ENCODE assay signal across 7 cellular contexts in genomic region chr20:54126328-54126727, GRCh38. TPM values are rescaled to one million over a fixed set of nuclear protein-coding genes. Genes with fewer than 3 reads are reported as not detected.
A peak's percentile ranks its signal among the peaks of the same experiment; 100 is the strongest.
DNase-seq lines count a peak whose midpoint lies in the region; ATAC-seq, FAIRE-seq and TF ChIP-seq lines count a peak whose summit lies in the region.
"Not testable (repeated sequence)": the region's sequence is repeated elsewhere in the genome, so short reads cannot be mapped to it uniquely, and the experiment has no call there.
"Had no signal": no experiment of that assay in that cellular context is flagged by ENCODE, and none has a peak within 500 bp of the region (broad histone marks: within the 10 kb centered on the region; RNA-seq: fewer than 3 reads in every experiment).

No MANE protein-coding gene starts in this region.

- not testable (repeated sequence) for ATAC-seq in A549, HCT116, foreskin keratinocyte

- H3K79me2 ChIP-seq in HCT116 (ENCODE audit: insufficient read depth, low read length); astrocyte (ENCODE audit: insufficient read depth, low read length); trophoblast cell (ENCODE audit: control insufficient read depth, insufficient read depth, low read length, poor library complexity): not testable (repeated sequence)

- FAIRE-seq in A549 (lab: Jason Lieb, UNC); astrocyte (lab: Jason Lieb, UNC): not testable (repeated sequence)

- H3K4me2 ChIP-seq in A549; HCT116 (ENCODE audit: low read length); astrocyte (ENCODE audit: low read length); trophoblast cell (ENCODE audit: low read length): not testable (repeated sequence)

- TF ChIP-seq RAD21 in A549 (conservative IDR thresholded peaks at IDR 0.05 in 1 of 2, IDR thresholded peaks at IDR 0.05 in 1 of 2); HCT116 (IDR thresholded peaks at IDR 0.05; ENCODE audit: low read depth): not testable (repeated sequence)

- H3K27ac ChIP-seq in A549: peak overlapping the region; percentile 96 to 98
- not testable (repeated sequence) for H3K27ac ChIP-seq in HCT116 (ENCODE audit: low read depth, low read length); astrocyte (ENCODE audit: low read depth, low read length); trophoblast cell (ENCODE audit: low read depth, low read length)
- H3K27ac ChIP-seq in foreskin keratinocyte: peak overlapping the region; percentile 10

- BruUV-seq in HCT116 (replicated peaks; lab: Mats Ljungman, UMichigan): not testable (repeated sequence)

- not testable (repeated sequence) for TF ChIP-seq CTCF in A549 (IDR thresholded peaks at IDR 0.05); HCT116 (IDR thresholded peaks at IDR 0.05 in 2 of 3, conservative IDR thresholded peaks at IDR 0.05 in 1 of 3; ENCODE audit: borderline replicate concordance in 1 of 3, insufficient read depth in 1 of 3, low read depth in 2 of 3, low read length in 2 of 3); astrocyte (IDR thresholded peaks at IDR 0.05; ENCODE audit: insufficient read depth, low read depth, low read length); foreskin keratinocyte (conservative IDR thresholded peaks at IDR 0.05)

- H3K4ac ChIP-seq in trophoblast cell (ENCODE audit: low read depth, low read length): not testable (repeated sequence)

- not testable (repeated sequence) for H2AFZ ChIP-seq in HCT116 (ENCODE audit: low read depth, low read length, poor library complexity, severe bottlenecking); astrocyte (ENCODE audit: low read depth, low read length); trophoblast cell (ENCODE audit: insufficient read depth, low read length, poor library complexity)

- peak overlapping the region; percentile 80 for H4K91ac ChIP-seq in trophoblast cell (ENCODE audit: low read depth, low read length)

- RAD21 ChIA-PET in HCT116 (lab: Charles Lee; ENCODE audit: low non-redundant PET in 1 of 2, low total read pairs in 2 of 2, uncharacterized antibody in 2 of 2, unreplicated experiment in 2 of 2): not testable (repeated sequence)

- peaks cover 48% of the 10 kb centered on the region for H3K4me1 Mint-ChIP-seq in astrocyte (ENCODE audit: low read depth, unreplicated experiment)

- H3K4me3 Mint-ChIP-seq in astrocyte (ENCODE audit: unreplicated experiment): not testable (repeated sequence)

- H2BK12ac ChIP-seq in trophoblast cell (ENCODE audit: low read length): peak overlapping the region; percentile 70

- not testable (repeated sequence) for H3K36me3 ChIP-seq in HCT116 (ENCODE audit: control insufficient read depth in 1 of 2, insufficient read depth in 2 of 2, low read length in 2 of 2); astrocyte (ENCODE audit: insufficient read depth, low read length); trophoblast cell (ENCODE audit: control insufficient read depth in 1 of 2, insufficient read depth in 2 of 2, low read length in 2 of 2)

- H3K9me3 ChIP-seq in A549; HCT116 (ENCODE audit: control insufficient read depth in 1 of 2, insufficient read depth in 1 of 2, low read depth in 1 of 2, low read length in 2 of 2); astrocyte (ENCODE audit: insufficient read depth, low read depth, low read length); trophoblast cell (ENCODE audit: insufficient read depth, low read depth, low read length): not testable (repeated sequence)

- DNase-seq in A549 (ENCODE audit: low read depth in 1 of 2, low spot score in 1 of 2); HCT116 (ENCODE audit: low read depth, low spot score); astrocyte (ENCODE audit: low read depth); foreskin keratinocyte; trophoblast cell: not testable (repeated sequence)

- intact Hi-C loops in HCT116 (cut with micrococcal nuclease): not testable (repeated sequence)

- peak overlapping the region; percentile 33; the same call in 1 of the 2 replicates for H3K9ac ChIP-seq in HCT116 (ENCODE audit: low read length)
- not testable (repeated sequence) for H3K9ac ChIP-seq in astrocyte (ENCODE audit: low read length); trophoblast cell (ENCODE audit: low read length)

- H3K79me1 ChIP-seq in trophoblast cell (ENCODE audit: low read length): peaks cover 28% of the 10 kb centered on the region

- peaks cover 64% of the 10 kb centered on the region for H3K4me1 ChIP-seq in A549
- peaks cover 52 to 81% of the 10 kb centered on the region in 2 experiments for H3K4me1 ChIP-seq in HCT116 (ENCODE audit: control insufficient read depth in 1 of 2, insufficient read depth in 2 of 2, low read length in 2 of 2)
- H3K4me1 ChIP-seq in astrocyte (ENCODE audit: insufficient read depth, low read length): peaks cover 32% of the 10 kb centered on the region
- H3K4me1 ChIP-seq in foreskin keratinocyte: peaks cover 37% of the 10 kb centered on the region
- peaks cover 6 to 15% of the 10 kb centered on the region in 2 experiments for H3K4me1 ChIP-seq in trophoblast cell (ENCODE audit: control insufficient read depth in 1 of 2, insufficient read depth in 2 of 2, low read length in 2 of 2)

- not testable (repeated sequence) for H3K14ac ChIP-seq in trophoblast cell (ENCODE audit: low read length)

- not testable (repeated sequence) for H3K18ac ChIP-seq in trophoblast cell (ENCODE audit: low read length)

- TF ChIP-seq POLR2A in A549 (IDR thresholded peaks at IDR 0.05; ENCODE audit: low read length); HCT116 (IDR thresholded peaks at IDR 0.05; ENCODE audit: borderline replicate concordance, extremely low read depth, insufficient read depth, insufficient read length): not testable (repeated sequence)

- not testable (repeated sequence) for H3K4me3 ChIP-seq in A549; HCT116 (replicated peaks in 1 of 2; ENCODE audit: low read depth in 1 of 2, low read length in 2 of 2); astrocyte (ENCODE audit: insufficient read depth, low read depth, low read length); trophoblast cell (ENCODE audit: low read depth, low read length)

- POLR2A ChIA-PET in A549 (lab: Yijun Ruan, JAX): interaction anchor here (1.2 to 2.1 kb wide), 3 partner anchors 25 to 30 kb away, joined by 3 to 9 read pairs (median 4); no protein-coding TSS in a partner anchor
- POLR2A ChIA-PET in HCT116 (lab: Charles Lee): interaction anchor here (0.9 kb wide), 1 partner anchor 41 kb away, joined by 3 read pairs; no protein-coding TSS in a partner anchor

- H3K9me3 Mint-ChIP-seq in astrocyte (ENCODE audit: unreplicated experiment): not testable (repeated sequence)

- H2BK5ac ChIP-seq in trophoblast cell (ENCODE audit: low read depth, low read length, poor library complexity): not testable (repeated sequence)

- H2AK5ac ChIP-seq in trophoblast cell (ENCODE audit: low read length): not testable (repeated sequence)

- TF ChIP-seq EP300 in A549 (IDR thresholded peaks at IDR 0.05): not testable (repeated sequence)

- not testable (repeated sequence) for H4K20me1 ChIP-seq in HCT116 (ENCODE audit: insufficient read depth); astrocyte (ENCODE audit: insufficient read depth, low read length)

- not testable (repeated sequence) for H4K8ac ChIP-seq in trophoblast cell (ENCODE audit: low read depth, low read length)

- H3K36me3 Mint-ChIP-seq in astrocyte (ENCODE audit: low read depth, unreplicated experiment): not testable (repeated sequence)

- not testable (repeated sequence) for H3K27me3 ChIP-seq in HCT116 (ENCODE audit: insufficient read depth, low read length); astrocyte (ENCODE audit: insufficient read depth, low read length); foreskin keratinocyte; trophoblast cell (ENCODE audit: insufficient read depth, low read length)

- CTCF ChIA-PET in A549 (lab: Yijun Ruan, JAX): interaction anchor here (1.2 to 3.4 kb wide), 5 partner anchors 13 to 74 kb away, joined by 4 to 23 read pairs (median 8); no protein-coding TSS in a partner anchor
- CTCF ChIA-PET in HCT116 (lab: Charles Lee): interaction anchor here (0.9 to 1.8 kb wide), 4 partner anchors 23 to 71 kb away, joined by 3 to 14 read pairs (median 6); no protein-coding TSS in a partner anchor

- H3K23ac ChIP-seq in trophoblast cell (ENCODE audit: low read length): not testable (repeated sequence)

- not testable (repeated sequence) for H4K12ac ChIP-seq in trophoblast cell (ENCODE audit: low read depth, low read length)

- H2BK120ac ChIP-seq in trophoblast cell (ENCODE audit: insufficient read depth, low read length, poor library complexity): not testable (repeated sequence)

- not testable (repeated sequence) for H3K27me3 Mint-ChIP-seq in astrocyte (ENCODE audit: low read depth, unreplicated experiment)

- peak overlapping the region; percentile 73 for H3K27ac Mint-ChIP-seq in astrocyte (ENCODE audit: unreplicated experiment)

- 96% methylated on average over 12 of the region's 12 CpGs for WGBS in A549 (ENCODE audit: missing lambda C conversion rate)
- WGBS in trophoblast cell (ENCODE audit: extremely low coverage, insufficient coverage, insufficient read length): no CpG with 5 or more reads among the region's 12 CpGs

- not testable (repeated sequence) for H3K9me2 ChIP-seq in HCT116 (ENCODE audit: insufficient read depth)

RNA-seq across cellular contexts. Expression of gene CYP24A1, which starts 47.5 kb away (rescaled TPM):
- polyA plus RNA-seq in A549 (2011; rRNA removed) (1,617 and 1,630 TPM in 2 replicates), A549 (2017; fragmentation: RNase III; extraction: RNeasy Plus Mini Kit Qiagen cat#74134 plus additional on column Dnase treatment) (623 to 738 TPM (median 722 TPM) in 3 replicates), foreskin keratinocyte (0.58 and 0.63 TPM in 2 replicates)
- polyA plus RNA-seq in A549 (2012; cell fraction: cytosol; rRNA removed): 456 and 584 TPM in 2 replicates
- polyA plus RNA-seq in A549 (2012; cell fraction: nucleus; rRNA removed): 1,301 and 1,335 TPM in 2 replicates
- 4,726 and 5,326 TPM in 2 replicates for polyA minus RNA-seq in A549 (2011; rRNA and poly(A)+ RNA removed)
- total RNA-seq in HCT116 (2021; ENCODE audit: unreplicated experiment) (267 TPM), astrocyte (0.60 and 0.73 TPM in 2 replicates), foreskin keratinocyte (1.4 and 2.3 TPM in 2 replicates)
- 18.9 and 34.6 TPM in 2 replicates for polyA plus RNA-seq in HCT116 (2012)
- polyA plus RNA-seq in trophoblast cell (2013): 4.6 and 4.7 TPM in 2 replicates
- polyA plus RNA-seq: CD14-positive monocyte had no signal

RNA-seq across cellular contexts. Expression of gene BCAS1, which starts 55.9 kb away (rescaled TPM):
- polyA plus RNA-seq in A549 (2011; rRNA removed) (3.9 and 7.9 TPM in 2 replicates), A549 (2017; fragmentation: RNase III; extraction: RNeasy Plus Mini Kit Qiagen cat#74134 plus additional on column Dnase treatment) (1.2 to 1.4 TPM (median 1.3 TPM) in 3 replicates), foreskin keratinocyte (not detected in 2 replicates)
- 0.96 and 0.98 TPM in 2 replicates for polyA plus RNA-seq in A549 (2012; cell fraction: cytosol; rRNA removed)
- 0.73 and 1.2 TPM in 2 replicates for polyA plus RNA-seq in A549 (2012; cell fraction: nucleus; rRNA removed)
- 3.2 and 3.6 TPM in 2 replicates for polyA minus RNA-seq in A549 (2011; rRNA and poly(A)+ RNA removed)
- total RNA-seq in HCT116 (2021; ENCODE audit: unreplicated experiment) (0.17 TPM), astrocyte (0.31 TPM in 1 of 2 replicates, not detected in the other), foreskin keratinocyte (not detected in 2 replicates)
- 0.09 and 0.17 TPM in 2 replicates for polyA plus RNA-seq in HCT116 (2012)
- polyA plus RNA-seq in trophoblast cell (2013): 0.04 TPM in 1 of 2 replicates, not detected in the other
- polyA plus RNA-seq: AG04450 had no signal

Comparison
In these comparisons a context has a peak if more than half of its experiments do, and no peak if none do; other contexts are left out.
1. RNA of gene CYP24A1, which starts 47.5 kb away (total RNA-seq): 267 TPM in HCT116 (single experiment); 1.4 to 2.3 TPM in foreskin keratinocyte and 0.60 to 0.73 TPM in astrocyte; every median in the first group is over 10 times any median in the second.